ENCODE assay signal across 8 cellular contexts in the genomic region with DNA sequence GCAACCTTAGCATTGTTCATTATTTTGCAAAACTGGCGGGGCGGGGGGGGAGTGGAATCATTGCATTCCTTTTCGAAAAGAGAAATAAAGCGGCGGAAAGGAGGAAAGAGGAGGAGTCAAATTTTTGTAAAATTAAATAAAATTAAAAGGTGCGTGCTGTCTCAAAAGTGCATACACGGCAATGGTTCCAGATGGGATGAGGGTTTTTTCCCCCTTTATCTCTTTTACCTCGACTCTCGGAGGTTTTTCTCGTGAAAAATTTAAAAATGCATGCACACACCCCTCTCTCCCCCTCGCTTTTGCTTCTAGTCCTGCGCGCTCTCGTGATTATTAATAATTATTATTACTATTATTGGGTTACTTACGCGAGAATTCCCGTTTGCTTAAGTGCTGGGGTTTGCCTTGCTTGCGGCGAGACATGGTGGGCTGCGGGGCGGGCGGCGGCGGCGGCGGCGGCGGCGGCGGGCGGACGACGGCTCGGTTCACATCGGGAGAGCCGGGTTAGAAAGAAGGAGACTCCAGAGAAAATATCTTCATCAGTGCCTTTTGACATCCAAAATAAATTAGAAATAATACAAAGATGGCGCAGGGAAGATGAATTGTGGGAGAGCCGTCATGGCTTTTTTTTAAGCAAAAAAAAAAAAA. TPM values are rescaled to one million over a fixed set of nuclear protein-coding genes. Genes with fewer than 3 reads are reported as not detected.
DNase-seq lines count a peak whose midpoint lies in the region; ATAC-seq and TF ChIP-seq lines count a peak whose summit lies in the region.

No MANE protein-coding gene starts in this region.

- ATAC-seq in naive thymus-derived CD4-positive, alpha-beta T cell: no peak
- ATAC-seq in HG02642 (IDR thresholded peaks at IDR 0.05; ENCODE audit: poor library complexity, unreplicated experiment) (no peak), GM21515 (IDR thresholded peaks at IDR 0.05; ENCODE audit: unreplicated experiment) (no peak), GM19328 (IDR thresholded peaks at IDR 0.05; ENCODE audit: unreplicated experiment) (no peak)

- TF ChIP-seq CTCF in BJ (IDR thresholded peaks at IDR 0.05; ENCODE audit: insufficient read depth, low read depth, low read length) (no peak), KMS-11 (conservative IDR thresholded peaks at IDR 0.05; ENCODE audit: low read depth, low read length) (no peak)

- H3K27me3 Mint-ChIP-seq in dendritic cell treated with granulocyte-macrophage colony-stimulating factor and Interleukin-4, amounts not matched to agents 40 ng/mL and 50 ng/mL, for 4 days: peaks cover 5% of the 10 kb centered on the region
- H3K27me3 Mint-ChIP-seq in naive thymus-derived CD4-positive, alpha-beta T cell: peaks cover 41 to 87% (median 55%) of the 10 kb centered on the region in 5 donors

- POLR2A ChIA-PET in BJ (lab: Charles Lee): no interaction called here
- POLR2A ChIA-PET in naive thymus-derived CD4-positive, alpha-beta T cell (lab: Charles Lee): no interaction called here

- H3K27me3 ChIP-seq in BJ (ENCODE audit: control insufficient read depth, insufficient read depth, low read length) (peaks cover 12% of the 10 kb centered on the region), KMS-11 (ENCODE audit: insufficient read depth, low read depth) (peaks cover 12% of the 10 kb centered on the region; the same call in 1 of the 2 replicates)
- peaks cover 20 to 46% of the 10 kb centered on the region in 2 donors for H3K27me3 ChIP-seq in naive thymus-derived CD4-positive, alpha-beta T cell (ENCODE audit: control insufficient read depth in 2 of 2, insufficient read depth in 2 of 2, low read length in 2 of 2)

- H3K36me3 ChIP-seq in BJ (ENCODE audit: control insufficient read depth, insufficient read depth, low read length) (no peaks in the 10 kb centered on the region), KMS-11 (ENCODE audit: insufficient read depth) (no peaks in the 10 kb centered on the region)
- H3K36me3 ChIP-seq in naive thymus-derived CD4-positive, alpha-beta T cell (ENCODE audit: control insufficient read depth in 2 of 3, insufficient read depth in 3 of 3, low read length in 3 of 3): no peaks in the 10 kb centered on the region

- H3K4me2 ChIP-seq in KMS-11: peak overlapping the region; percentile 61; the same call in 1 of the 2 replicates

- DNase-seq in BJ (ENCODE audit: low read depth): no peak
- DNase-seq in naive thymus-derived CD4-positive, alpha-beta T cell: no peak
- no peak for DNase-seq in activated CD4-positive, alpha-beta T cell treated with anti-CD3 and anti-CD28 coated beads for 1 hour

- H4K20me1 ChIP-seq in KMS-11 (ENCODE audit: insufficient read depth): no peaks in the 10 kb centered on the region

- peak overlapping the region; percentile 57; the same call in 1 of the 2 replicates for H2AFZ ChIP-seq in KMS-11 (ENCODE audit: low read depth)

- H3K27ac ChIP-seq in KMS-11: peak overlapping the region; percentile 96
- H3K27ac ChIP-seq in naive thymus-derived CD4-positive, alpha-beta T cell (ENCODE audit: low read depth, low read length): no peak overlapping the region

- H3K4me3 ChIP-seq in BJ (ENCODE audit: low read depth, low read length) (peak overlapping the region; percentile 52), KMS-11 (IDR thresholded peaks at IDR 0.05; ENCODE audit: insufficient read depth, low read depth, low read length) (no peak overlapping the region)
- H3K4me3 ChIP-seq in naive thymus-derived CD4-positive, alpha-beta T cell (ENCODE audit: low read length): peak overlapping the region; percentile 7

- CTCF ChIA-PET in BJ (lab: Yijun Ruan, JAX): no interaction called here
- CTCF ChIA-PET in naive thymus-derived CD4-positive, alpha-beta T cell (lab: Charles Lee): no interaction called here

- H3K9me3 Mint-ChIP-seq in dendritic cell treated with granulocyte-macrophage colony-stimulating factor and Interleukin-4, amounts not matched to agents 40 ng/mL and 50 ng/mL, for 4 days: no peaks in the 10 kb centered on the region
- peaks cover 0 to 4% (median 0%) of the 10 kb centered on the region in 11 donors for H3K9me3 Mint-ChIP-seq in naive thymus-derived CD4-positive, alpha-beta T cell

- intact Hi-C loops in dendritic cell treated with granulocyte-macrophage colony-stimulating factor and Interleukin-4, amounts not matched to agents 40 ng/mL and 50 ng/mL, for 4 days (cut with micrococcal nuclease): loop anchor here (5.0 to 10.0 kb wide), 3 partner anchors 118 to 1788 kb away; no protein-coding TSS in a partner anchor
- intact Hi-C loops in naive thymus-derived CD4-positive, alpha-beta T cell (cut with micrococcal nuclease): loop anchor here (5.0 to 10.0 kb wide), 6 partner anchors 329 to 1978 kb away; a partner anchor contains a TSS

- no peaks in the 10 kb centered on the region for H3K9me3 ChIP-seq in naive thymus-derived CD4-positive, alpha-beta T cell (ENCODE audit: control insufficient read depth in 2 of 3, low read length in 3 of 3)

- peaks cover 12% of the 10 kb centered on the region for H3K4me1 ChIP-seq in KMS-11 (ENCODE audit: low read depth, poor library complexity, severe bottlenecking)
- peaks cover 14 to 33% of the 10 kb centered on the region in 2 donors for H3K4me1 ChIP-seq in naive thymus-derived CD4-positive, alpha-beta T cell (ENCODE audit: control insufficient read depth in 2 of 2, insufficient read depth in 2 of 2, low read length in 2 of 2)

- H3K79me2 ChIP-seq in KMS-11 (ENCODE audit: insufficient read depth, low read depth): peaks cover 34% of the 10 kb centered on the region

- H3K4me3 Mint-ChIP-seq in dendritic cell treated with granulocyte-macrophage colony-stimulating factor and Interleukin-4, amounts not matched to agents 40 ng/mL and 50 ng/mL, for 4 days: peak overlapping the region; percentile 94
- peak overlapping the region; percentile 78 to 95 (median 88) for H3K4me3 Mint-ChIP-seq in naive thymus-derived CD4-positive, alpha-beta T cell

- peaks cover 55% of the 10 kb centered on the region for H3K4me1 Mint-ChIP-seq in dendritic cell treated with granulocyte-macrophage colony-stimulating factor and Interleukin-4, amounts not matched to agents 40 ng/mL and 50 ng/mL, for 4 days (ENCODE audit: low read depth)
- H3K4me1 Mint-ChIP-seq in naive thymus-derived CD4-positive, alpha-beta T cell: peaks cover 26 to 79% (median 56%) of the 10 kb centered on the region in 7 donors

- H3K27ac Mint-ChIP-seq in dendritic cell treated with granulocyte-macrophage colony-stimulating factor and Interleukin-4, amounts not matched to agents 40 ng/mL and 50 ng/mL, for 4 days: peak overlapping the region; percentile 83
- peak overlapping the region in 1 of 9 donors; percentile 54 for H3K27ac Mint-ChIP-seq in naive thymus-derived CD4-positive, alpha-beta T cell

- H3K9ac ChIP-seq in KMS-11: peak overlapping the region; percentile 94

- H3K36me3 Mint-ChIP-seq in dendritic cell treated with granulocyte-macrophage colony-stimulating factor and Interleukin-4, amounts not matched to agents 40 ng/mL and 50 ng/mL, for 4 days (ENCODE audit: low read depth): peaks cover 52% of the 10 kb centered on the region
- H3K36me3 Mint-ChIP-seq in naive thymus-derived CD4-positive, alpha-beta T cell: no peaks in the 10 kb centered on the region

RNA-seq across cellular contexts. Expression of a gene that starts 0.5 kb away (rescaled TPM):
- polyA plus RNA-seq in BJ (2011; rRNA removed): 0.60 and 1.4 TPM in 2 replicates
- polyA minus RNA-seq in BJ (2011; rRNA and poly(A)+ RNA removed): 3.1 and 4.2 TPM in 2 replicates
- 10 to 100 TPM in 1 of 5 experiments, 1 to 10 TPM in 3, not detected in 1; 1.6 to 26.2 (median 4.4) TPM for total RNA-seq in naive thymus-derived CD4-positive, alpha-beta T cell
- 1 to 10 TPM; 1.5 to 2.8 TPM for polyA plus RNA-seq in naive thymus-derived CD4-positive, alpha-beta T cell
